Comparison of ENCODE assay signal across 8 cellular contexts in genomic region chr9:131126059-131126426, GRCh38. TPM values are rescaled to one million over a fixed set of nuclear protein-coding genes. Genes with fewer than 3 reads are reported as not detected.
A peak's percentile ranks its signal among the peaks of the same experiment; 100 is the strongest.
DNase-seq lines count a peak whose midpoint lies in the region; ATAC-seq and TF ChIP-seq lines count a peak whose summit lies in the region.

No MANE protein-coding gene starts in this region.

- H2BK5ac ChIP-seq in mesenchymal stem cell (ENCODE audit: low read depth, low read length, poor library complexity, severe bottlenecking), result no peak overlapping the region

- H3K4me1 ChIP-seq in cardiac muscle cell (ENCODE audit: low read depth), result peaks cover 5% of the 10 kb centered on the region
- peaks cover 15% of the 10 kb centered on the region for H3K4me1 ChIP-seq in mesenchymal stem cell (ENCODE audit: control insufficient read depth, insufficient read depth, low read depth, low read length)
- H3K4me1 ChIP-seq in urinary bladder (ENCODE audit: insufficient read depth), result no peaks in the 10 kb centered on the region

- no peak overlapping the region for H2AK5ac ChIP-seq in mesenchymal stem cell (ENCODE audit: low read length, severe bottlenecking)

- no peaks in the 10 kb centered on the region for H3K4me1 Mint-ChIP-seq in MCF 10A (ENCODE audit: insufficient read depth, unreplicated experiment)

- DNase-seq in cardiac muscle cell (ENCODE audit: low read depth in 1 of 2, low spot score in 1 of 2), result no peak
- DNase-seq in Right ventricle myocardium inferior (ENCODE audit: missing footprints), result no peak
- DNase-seq in MCF 10A (ENCODE audit: unreplicated experiment), result no peak
- DNase-seq in mesenchymal stem cell, result no peak
- DNase-seq in HUDEP-2 (lab: John Stamatoyannopoulos, UW; ENCODE audit: unreplicated experiment in 76 of 76), result no peak
- no peak for DNase-seq in G401 (ENCODE audit: low spot score)
- no peak for DNase-seq in SK-N-DZ (ENCODE audit: low spot score)

- POLR2A ChIA-PET in MCF 10A (lab: Yijun Ruan, JAX), result interaction anchor here (0.6 to 2.8 kb wide), 14 partner anchors 9 to 1151 kb away, joined by 3 to 20 read pairs (median 7); partner anchors contain the start of gene AIF1L

- peak overlapping the region; percentile 90 for H4K8ac ChIP-seq in mesenchymal stem cell (ENCODE audit: low read length)

- H3K9me3 Mint-ChIP-seq in MCF 10A (ENCODE audit: unreplicated experiment), result no peaks in the 10 kb centered on the region

- no peak overlapping the region for H3K23ac ChIP-seq in mesenchymal stem cell (ENCODE audit: low read length in 2 of 2)

- H3K79me1 ChIP-seq in mesenchymal stem cell (replicated peaks; ENCODE audit: low read length, poor library complexity, severe bottlenecking), result peaks cover 6% of the 10 kb centered on the region

- no peak for TF ChIP-seq CTCF in cardiac muscle cell (IDR thresholded peaks at IDR 0.05; ENCODE audit: low read depth, low read length)
- no peak for TF ChIP-seq CTCF in MCF 10A (IDR thresholded peaks at IDR 0.05; ENCODE audit: unreplicated experiment)

- H3K27me3 ChIP-seq in cardiac muscle cell (no peaks in the 10 kb centered on the region), mesenchymal stem cell (ENCODE audit: control insufficient read depth in 1 of 2, insufficient read depth in 1 of 2, low read length in 2 of 2) (no peaks in the 10 kb centered on the region)

- 11% methylated on average over 11 of the region's 11 CpGs for WGBS in mesenchymal stem cell
- WGBS in urinary bladder, result under 1% methylated on average over 11 of the region's 11 CpGs

- peak overlapping the region; percentile 97 for H3K9ac ChIP-seq in mesenchymal stem cell (ENCODE audit: low read length)

- BruUV-seq in MCF 10A (replicated peaks; lab: Mats Ljungman, UMichigan), result no TSS peak

- H3K27me3 Mint-ChIP-seq in MCF 10A (ENCODE audit: insufficient read depth, unreplicated experiment), result no peaks in the 10 kb centered on the region

- no peak overlapping the region for H2BK120ac ChIP-seq in mesenchymal stem cell (ENCODE audit: low read depth, low read length)

- H3K4ac ChIP-seq in mesenchymal stem cell (ENCODE audit: low read depth in 1 of 2, low read length in 2 of 2), result peak overlapping the region; percentile 5 to 65

- peak overlapping the region; percentile 78 for H2AFZ ChIP-seq in mesenchymal stem cell (ENCODE audit: low read depth, low read length)

- H3K27ac Mint-ChIP-seq in MCF 10A (ENCODE audit: low read depth, unreplicated experiment), result peak overlapping the region; percentile 97

- H3K36me3 ChIP-seq in cardiac muscle cell, result peaks cover 32% of the 10 kb centered on the region
- H3K36me3 ChIP-seq in mesenchymal stem cell (ENCODE audit: control insufficient read depth in 1 of 2, insufficient read depth in 2 of 2, low read depth in 1 of 2, low read length in 2 of 2), result peaks cover 14 to 36% of the 10 kb centered on the region in 2 experiments
- peaks cover 7% of the 10 kb centered on the region for H3K36me3 ChIP-seq in urinary bladder (ENCODE audit: insufficient read depth)

- H3K9me3 ChIP-seq in cardiac muscle cell (ENCODE audit: low read depth) (no peaks in the 10 kb centered on the region), mesenchymal stem cell (ENCODE audit: control insufficient read depth, low read length) (no peaks in the 10 kb centered on the region)

- in situ Hi-C loops in G401 (cut with HindIII; ENCODE audit: low sequenced_read_pairs), result no loop called here

- H3K4me3 ChIP-seq in cardiac muscle cell (peak overlapping the region; percentile 43), mesenchymal stem cell (ENCODE audit: insufficient read depth in 1 of 2, low read depth in 1 of 2, low read length in 2 of 2) (peak overlapping the region; percentile 67 to 96), urinary bladder (ENCODE audit: low read depth, low read length) (peak overlapping the region; percentile 87)

- peak overlapping the region; percentile 80 for H3K4me2 ChIP-seq in mesenchymal stem cell (ENCODE audit: low read length, poor library complexity, severe bottlenecking)

- intact Hi-C loops in Right ventricle myocardium inferior (cut with DNase I) (loop anchor here (2.0 to 5.0 kb wide), 2 partner anchors 69 to 211 kb away; no protein-coding TSS in a partner anchor), MCF 10A (cut with micrococcal nuclease) (no loop called here)

- no peak overlapping the region for H2BK12ac ChIP-seq in mesenchymal stem cell (ENCODE audit: low read length in 2 of 2)

- H3K36me3 Mint-ChIP-seq in MCF 10A (ENCODE audit: insufficient read depth, unreplicated experiment), result peaks cover 41% of the 10 kb centered on the region

- CTCF ChIA-PET in MCF 10A (lab: Yijun Ruan, JAX), result interaction anchor here (1.0 to 1.3 kb wide), 2 partner anchors 14 to 20 kb away, joined by 3 read pairs; no protein-coding TSS in a partner anchor

- H3K14ac ChIP-seq in mesenchymal stem cell (ENCODE audit: low read length in 2 of 2), result no peak overlapping the region

- ATAC-seq in Right ventricle myocardium inferior, result no peak

- peak overlapping the region; percentile 96 for H3K4me3 Mint-ChIP-seq in MCF 10A (ENCODE audit: unreplicated experiment)

- no peak overlapping the region for H4K91ac ChIP-seq in mesenchymal stem cell (ENCODE audit: low read length)

- no peak overlapping the region for H3K18ac ChIP-seq in mesenchymal stem cell (ENCODE audit: low read depth in 1 of 2, low read length in 2 of 2)

- no peak overlapping the region for H2BK15ac ChIP-seq in mesenchymal stem cell (ENCODE audit: low read depth, poor library complexity, severe bottlenecking)

- H3K27ac ChIP-seq in cardiac muscle cell (peak overlapping the region; percentile 36), mesenchymal stem cell (ENCODE audit: low read length, poor library complexity, severe bottlenecking) (no peak overlapping the region), urinary bladder (ENCODE audit: low read depth) (peak overlapping the region; percentile 84)

RNA-seq across cellular contexts. Expression of gene NUP214, which starts 0.7 kb away (rescaled TPM):
- total RNA-seq in cardiac muscle cell, result 18.7 and 29.0 TPM in 2 replicates
- 14.7 and 15.9 TPM in 2 replicates for polyA plus RNA-seq in cardiac muscle cell
- total RNA-seq in Right ventricle myocardium inferior, result 20.8 TPM
- total RNA-seq in MCF 10A (2022), result 41.8 and 46.9 TPM in 2 replicates
- polyA plus RNA-seq in mesenchymal stem cell (2013, experiment 1 of 2), result 18.3 TPM
- 12.3 TPM for polyA plus RNA-seq in mesenchymal stem cell (2013, experiment 2 of 2)
- total RNA-seq in urinary bladder, result 23.5 TPM
- polyA plus RNA-seq in urinary bladder, result 18.2 TPM
- total RNA-seq in G401 (2014; rRNA removed; shearing (Covaris generic)), result 9.4 and 11.9 TPM in 2 replicates
- 17.7 and 27.3 TPM in 2 replicates for polyA plus RNA-seq in SK-N-DZ (2014; cell fraction: cytosol; rRNA removed)
- 18.5 and 41.9 TPM in 2 replicates for polyA plus RNA-seq in SK-N-DZ (2014; cell fraction: nucleus; rRNA removed)

RNA-seq across cellular contexts. Expression of gene AIF1L, which starts 29.7 kb away (rescaled TPM):
- total RNA-seq in cardiac muscle cell (14.2 and 14.3 TPM in 2 replicates), Right ventricle myocardium inferior (22.2 TPM), MCF 10A (2022) (2.6 and 4.1 TPM in 2 replicates), urinary bladder (20.6 TPM)
- polyA plus RNA-seq in cardiac muscle cell (18.8 and 25.9 TPM in 2 replicates), urinary bladder (8.9 TPM)
- polyA plus RNA-seq in mesenchymal stem cell (2013, experiment 1 of 2), result 0.06 TPM
- polyA plus RNA-seq in mesenchymal stem cell (2013, experiment 2 of 2), result 0.04 TPM
- total RNA-seq in G401 (2014; rRNA removed; shearing (Covaris generic)), result 25.5 and 26.9 TPM in 2 replicates
- polyA plus RNA-seq in SK-N-DZ (2014; cell fraction: cytosol; rRNA removed), result 19.6 and 20.7 TPM in 2 replicates
- 12.8 and 13.3 TPM in 2 replicates for polyA plus RNA-seq in SK-N-DZ (2014; cell fraction: nucleus; rRNA removed)
